34 cellular contexts compared by ENCODE assay signal in the genomic region with DNA sequence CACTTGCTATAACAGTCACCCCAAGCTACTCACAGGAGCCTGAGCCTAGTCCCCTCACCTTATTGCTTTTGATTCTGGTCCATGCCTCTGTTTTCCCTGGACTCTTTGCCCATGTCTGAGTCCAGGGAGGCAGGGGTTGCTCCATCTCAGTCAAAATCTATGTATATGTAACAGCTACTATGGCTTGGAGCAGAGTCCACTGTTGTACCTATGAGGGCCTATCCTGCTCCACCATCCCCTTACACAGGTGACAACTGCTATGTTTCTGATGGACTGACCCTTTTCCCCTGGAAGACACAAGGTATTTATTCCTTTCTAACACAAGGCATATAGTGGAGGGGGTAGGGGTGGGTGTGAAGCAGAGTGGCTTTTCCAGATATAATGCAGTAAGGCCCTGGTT.
"Had no signal": no experiment of that assay in that cellular context is flagged by ENCODE, and none has a peak within 500 bp of the region (broad histone marks: within the 10 kb centered on the region; RNA-seq: fewer than 3 reads in every experiment).

No MANE protein-coding gene starts in this region.

- H3K4me1 ChIP-seq: adrenal gland, body of pancreas, breast epithelium had no signal

- FAIRE-seq: astrocyte, TTC549 had no signal

- H3K36me3 ChIP-seq: adrenal gland, brain microvascular endothelial cell, breast epithelium had no signal

- H3K9me3 ChIP-seq: adrenal gland, body of pancreas, breast epithelium had no signal

- H3K27me3 ChIP-seq: adrenal gland, body of pancreas, breast epithelium had no signal

- DNase-seq: activated B cell treated with CpG ODN at 0.5 μM for 24 hours; activated CD4-positive, alpha-beta memory T cell treated with anti-CD3 and anti-CD28 coated beads for 36 hours; activated CD4-positive, alpha-beta T cell treated with anti-CD3 and anti-CD28 coated beads for 4 hours; activated CD4-positive, alpha-beta T cell treated with anti-CD3 and anti-CD28 coated beads, Interleukin-2, amount 10 ng/mL, durations not matched to agents 24 days and 14 days; activated CD4-positive, alpha-beta T cell treated with anti-CD3 and anti-CD28 coated beads, Interleukin-2, amount 50 U/mL, for 1 hour; activated CD4-positive, alpha-beta T cell treated with anti-CD3 and anti-CD28 coated beads, Interleukin-2, amount 50 U/mL, for 4 hours; activated CD4-positive, CD25-positive, alpha-beta regulatory T cell treated with anti-CD3 and anti-CD28 coated beads, Interleukin-2, amount 50 U/mL, for 72 hours; activated CD8-positive, alpha-beta memory T cell treated with anti-CD3 and anti-CD28 coated beads, Interleukin-2, amount 50 U/mL, for 4 hours; activated CD8-positive, alpha-beta T cell treated with anti-CD3 and anti-CD28 coated beads for 36 hours; activated effector memory CD4-positive, alpha-beta T cell treated with anti-CD3 and anti-CD28 coated beads, Interleukin-2, amount 50 U/mL, for 16 hours; activated gamma-delta T cell treated with Interleukin-2 at 50 U/mL for 16 hours; activated naive CD4-positive, alpha-beta T cell; activated naive CD4-positive, alpha-beta T cell treated with anti-CD3 and anti-CD28 coated beads for 36 hours; activated naive CD4-positive, alpha-beta T cell treated with anti-CD3 and anti-CD28 coated beads, Interleukin-2, amount 50 U/mL, for 16 hours; activated naive CD8-positive, alpha-beta T cell treated with anti-CD3 and anti-CD28 coated beads for 36 hours; activated T-cell treated with anti-CD3 and anti-CD28 coated beads for 4 hours; activated T-cell treated with anti-CD3 and anti-CD28 coated beads, Interleukin-2, amount 50 U/mL, for 1 hour; activated T-cell treated with anti-CD3 and anti-CD28 coated beads, Interleukin-2, amount 50 U/mL, for 4 hours; activated T-cell treated with anti-CD3 and anti-CD28 coated beads, Interleukin-2, amount 50 U/mL, for 72 hours; adrenal gland; amniotic stem cell; aorta; body of pancreas; brain microvascular endothelial cell; central memory CD4-positive, alpha-beta T cell; T-helper 1 cell; T-helper 2 cell; T-helper 9 cell had no signal

- H3K4me3 ChIP-seq: adrenal gland, body of pancreas, breast epithelium had no signal

- ATAC-seq: activated CD8-positive, alpha-beta T cell treated with anti-CD3 and anti-CD28 coated beads for 36 hours; activated naive CD4-positive, alpha-beta T cell treated with anti-CD3 and anti-CD28 coated beads, Interleukin-2, amount 50 U/mL, for 72 hours; activated T-cell treated with anti-CD3 and anti-CD28 coated beads, Interleukin-2, amount 50 U/mL, for 4 hours; activated T-cell treated with anti-CD3 and anti-CD28 coated beads, Interleukin-2, amount 50 U/mL, for 72 hours; activated T-helper 17 cell treated with anti-CD3 and anti-CD28 coated beads, Interleukin-2, amount 50 U/mL, for 72 hours; body of pancreas had no signal

- H3K27ac ChIP-seq: adrenal gland, body of pancreas, brain microvascular endothelial cell, breast epithelium, VCaP had no signal
